9 cellular contexts compared by ENCODE assay signal in genomic region chr2:9179572-9180201, GRCh38. TPM values are rescaled to one million over a fixed set of nuclear protein-coding genes. Genes with fewer than 3 reads are reported as not detected.
DNase-seq lines count a peak whose midpoint lies in the region; ATAC-seq, FAIRE-seq and TF ChIP-seq lines count a peak whose summit lies in the region.
"Had no signal": no experiment of that assay in that cellular context is flagged by ENCODE, and none has a peak within 500 bp of the region (broad histone marks: within the 10 kb centered on the region; RNA-seq: fewer than 3 reads in every experiment).

No MANE protein-coding gene starts in this region.

- H3K4me3 Mint-ChIP-seq in astrocyte (ENCODE audit: unreplicated experiment) = no peak overlapping the region
- no peak overlapping the region for H3K4me3 Mint-ChIP-seq in CD8-positive, alpha-beta memory T cell
- H3K4me3 Mint-ChIP-seq: IgD-negative memory B cell had no signal

- no peak for TF ChIP-seq POLR2A in stomach (IDR thresholded peaks at IDR 0.05)

- H3K9me3 ChIP-seq in astrocyte (ENCODE audit: insufficient read depth, low read depth, low read length) = no peaks in the 10 kb centered on the region
- no peaks in the 10 kb centered on the region for H3K9me3 ChIP-seq in hepatocyte (ENCODE audit: low read depth)
- H3K9me3 ChIP-seq in stomach = no peaks in the 10 kb centered on the region
- H3K9me3 ChIP-seq in CD8-positive, alpha-beta memory T cell (ENCODE audit: low read length) = no peaks in the 10 kb centered on the region

- intact Hi-C loops in stomach (cut with DNase I; ENCODE audit: low total_unique reads) = no loop called here

- H3K9ac ChIP-seq in astrocyte (ENCODE audit: low read length) = peak overlapping the region; percentile 68

- TF ChIP-seq CTCF in astrocyte (IDR thresholded peaks at IDR 0.05; ENCODE audit: insufficient read depth, low read depth, low read length) = no peak
- TF ChIP-seq CTCF in hepatocyte (IDR thresholded peaks at IDR 0.05; ENCODE audit: poor library complexity) = no peak
- TF ChIP-seq CTCF in stomach (IDR thresholded peaks at IDR 0.05) = no peak

- peak overlapping the region; percentile 93 for H3K27ac Mint-ChIP-seq in astrocyte (ENCODE audit: unreplicated experiment)
- H3K27ac Mint-ChIP-seq in CD8-positive, alpha-beta memory T cell = no peak overlapping the region
- H3K27ac Mint-ChIP-seq: IgD-negative memory B cell had no signal

- peak overlapping the region; percentile 15 for H3K4me3 ChIP-seq in astrocyte (ENCODE audit: insufficient read depth, low read depth, low read length)
- H3K4me3 ChIP-seq in hepatocyte = no peak overlapping the region
- peak overlapping the region in 1 of 4 donors; percentile 11 for H3K4me3 ChIP-seq in stomach
- H3K4me3 ChIP-seq in CD8-positive, alpha-beta memory T cell (ENCODE audit: low read length) = no peak overlapping the region

- H3K27ac ChIP-seq in astrocyte (ENCODE audit: low read depth, low read length) (peak overlapping the region; percentile 94), hepatocyte (peak overlapping the region; percentile 92), stomach (peak overlapping the region; percentile 84 to 92 (median 89))
- no peak overlapping the region for H3K27ac ChIP-seq in CD8-positive, alpha-beta memory T cell (ENCODE audit: low read depth, low read length)

- CTCF ChIA-PET in CD8-positive, alpha-beta memory T cell (lab: Charles Lee) = no interaction called here

- no peaks in the 10 kb centered on the region for H3K36me3 ChIP-seq in astrocyte (ENCODE audit: insufficient read depth, low read length)
- no peaks in the 10 kb centered on the region for H3K36me3 ChIP-seq in hepatocyte (replicated peaks; ENCODE audit: insufficient read depth, low read depth)
- H3K36me3 ChIP-seq in stomach = no peaks in the 10 kb centered on the region
- H3K36me3 ChIP-seq in CD8-positive, alpha-beta memory T cell (ENCODE audit: insufficient read depth, low read length) = no peaks in the 10 kb centered on the region

- no peaks in the 10 kb centered on the region for H4K20me1 ChIP-seq in astrocyte (ENCODE audit: insufficient read depth, low read length)
- no peaks in the 10 kb centered on the region for H4K20me1 ChIP-seq in hepatocyte (ENCODE audit: insufficient read depth, poor library complexity, severe bottlenecking)

- H3K4me1 Mint-ChIP-seq in astrocyte (ENCODE audit: low read depth, unreplicated experiment) = peaks cover 26% of the 10 kb centered on the region
- no peaks in the 10 kb centered on the region for H3K4me1 Mint-ChIP-seq in CD8-positive, alpha-beta memory T cell

- H3K4me2 ChIP-seq in astrocyte (ENCODE audit: low read length) (peak overlapping the region; percentile 72), hepatocyte (peak overlapping the region; percentile 57)

- peaks cover 2% of the 10 kb centered on the region for H3K36me3 Mint-ChIP-seq in astrocyte (ENCODE audit: low read depth, unreplicated experiment)
- H3K36me3 Mint-ChIP-seq in CD8-positive, alpha-beta memory T cell = no peaks in the 10 kb centered on the region

- peaks cover 35% of the 10 kb centered on the region for H3K4me1 ChIP-seq in astrocyte (ENCODE audit: insufficient read depth, low read length)
- peaks cover 20% of the 10 kb centered on the region for H3K4me1 ChIP-seq in hepatocyte (ENCODE audit: insufficient read depth)
- H3K4me1 ChIP-seq in stomach = peaks cover 25 to 69% (median 40%) of the 10 kb centered on the region in 4 donors
- no peaks in the 10 kb centered on the region for H3K4me1 ChIP-seq in CD8-positive, alpha-beta memory T cell (ENCODE audit: insufficient read depth, low read length)

- H3K9me3 Mint-ChIP-seq in astrocyte (ENCODE audit: unreplicated experiment) = peaks cover 5% of the 10 kb centered on the region
- H3K9me3 Mint-ChIP-seq in CD8-positive, alpha-beta memory T cell = peaks cover 0 to 5% (median 0%) of the 10 kb centered on the region in 5 donors
- H3K9me3 Mint-ChIP-seq: IgD-negative memory B cell had no signal

- H2AFZ ChIP-seq in astrocyte (ENCODE audit: low read depth, low read length) (peak overlapping the region; percentile 58), hepatocyte (peak overlapping the region; percentile 10)

- WGBS in hepatocyte (ENCODE audit: low lambda C conversion rate, missing lambda C conversion rate) = 72% methylated on average over 9 of the region's 9 CpGs
- WGBS in stomach, 5 donors = 44 to 51% (median 50%) methylated on average over 9 of the region's 9 CpGs

- TF ChIP-seq EP300 in stomach (IDR thresholded peaks at IDR 0.05) = no peak

- H3K79me2 ChIP-seq in astrocyte (ENCODE audit: insufficient read depth, low read length) = no peaks in the 10 kb centered on the region
- H3K79me2 ChIP-seq in hepatocyte = no peaks in the 10 kb centered on the region

- DNase-seq in HK-2 (ENCODE audit: unreplicated experiment) (peak; percentile 39), astrocyte (ENCODE audit: low read depth) (peak; percentile 93), hepatocyte (ENCODE audit: low spot score) (peak; percentile 49), stomach (peak; percentile 55)
- DNase-seq in CD8-positive, alpha-beta memory T cell = no peak

- no peaks in the 10 kb centered on the region for H3K27me3 ChIP-seq in astrocyte (ENCODE audit: insufficient read depth, low read length)
- H3K27me3 ChIP-seq in hepatocyte = no peaks in the 10 kb centered on the region
- H3K27me3 ChIP-seq in stomach = no peaks in the 10 kb centered on the region
- H3K27me3 ChIP-seq in CD8-positive, alpha-beta memory T cell (ENCODE audit: insufficient read depth, low read length, poor library complexity, severe bottlenecking) = no peaks in the 10 kb centered on the region

- ATAC-seq in HG03342 (IDR thresholded peaks at IDR 0.05; ENCODE audit: unreplicated experiment) (no peak), HG02642 (IDR thresholded peaks at IDR 0.05; ENCODE audit: poor library complexity, unreplicated experiment) (no peak), HG02623 (IDR thresholded peaks at IDR 0.05; ENCODE audit: unreplicated experiment) (no peak)

- FAIRE-seq in astrocyte (lab: Jason Lieb, UNC) = no peak

- H3K27me3 Mint-ChIP-seq in astrocyte (ENCODE audit: low read depth, unreplicated experiment) = no peaks in the 10 kb centered on the region
- H3K27me3 Mint-ChIP-seq in CD8-positive, alpha-beta memory T cell = peaks cover 11 to 54% of the 10 kb centered on the region in 2 donors

- POLR2A ChIA-PET in CD8-positive, alpha-beta memory T cell (lab: Charles Lee) = no interaction called here

- no peaks in the 10 kb centered on the region for H3K9me2 ChIP-seq in hepatocyte (replicated peaks; ENCODE audit: insufficient read depth)

RNA-seq across cellular contexts. Expression of gene ASAP2, which starts 26.9 kb away (rescaled TPM):
- total RNA-seq in astrocyte (47.2 and 62.6 TPM in 2 replicates), hepatocyte (17.1 and 21.3 TPM in 2 replicates), stomach (10 to 100 TPM; 32.1 to 55.4 (median 37.1) TPM)
- polyA plus RNA-seq in hepatocyte (13.7 and 15.4 TPM in 2 replicates), stomach (10 to 100 TPM in 1 of 3 donors, 1 to 10 TPM in 2; 9.7 to 25.1 (median 9.8) TPM)
- total RNA-seq in CD8-positive, alpha-beta memory T cell = under 1 TPM; 0.15 to 0.38 TPM
- polyA plus RNA-seq in CD8-positive, alpha-beta memory T cell = not detected
- polyA plus RNA-seq: IgD-negative memory B cell had no signal

Comparison
In these comparisons a context has a peak if more than half of its experiments do, and no peak if none do; other contexts are left out.
1. DNase-seq: peak in HK-2 (single experiment), astrocyte (single experiment), hepatocyte (single experiment) and stomach (single experiment); none in CD8-positive, alpha-beta memory T cell (0 of 5).
2. RNA of gene ASAP2, which starts 26.9 kb away (total RNA-seq): 47.2 to 62.6 TPM in astrocyte, 32.1 to 55.4 TPM in stomach and 17.1 to 21.3 TPM in hepatocyte; 0.15 to 0.38 TPM in CD8-positive, alpha-beta memory T cell; every median in the first group is over 10 times any median in the second.